1 cellular context compared by ENCODE assay signal in genomic region chr20:43839793-43840199, GRCh38.
TF ChIP-seq lines count a peak whose summit lies in the region.

No MANE protein-coding gene starts in this region.

TF ChIP-seq in SK-N-SH, 30 proteins besides CTCF, POLR2A, EP300 and RAD21 (continued from another document):
- TF ChIP-seq REST (IDR thresholded peaks at IDR 0.05; ENCODE audit: low read depth, low read length) (no peak), FOSL2 (IDR thresholded peaks at IDR 0.05; ENCODE audit: borderline replicate concordance, low read depth) (no peak), ZBTB33 (IDR thresholded peaks at IDR 0.05; ENCODE audit: borderline replicate concordance, low read depth) (no peak), NRF1 (IDR thresholded peaks at IDR 0.05; ENCODE audit: low read depth, low read length) (no peak), RFX5 (IDR thresholded peaks at IDR 0.05; ENCODE audit: low read length) (no peak), RCOR1 (IDR thresholded peaks at IDR 0.05; ENCODE audit: low read length) (no peak), SIN3A (IDR thresholded peaks at IDR 0.05; ENCODE audit: borderline replicate concordance, low read depth, low read length) (no peak), TEAD4 (IDR thresholded peaks at IDR 0.05; ENCODE audit: borderline replicate concordance, insufficient read depth) (no peak), USF1 (IDR thresholded peaks at IDR 0.05; ENCODE audit: borderline replicate concordance, low read depth) (no peak)
TF ChIP-seq in SK-N-SH: peak in this region for 0.
